In the genomic region with DNA sequence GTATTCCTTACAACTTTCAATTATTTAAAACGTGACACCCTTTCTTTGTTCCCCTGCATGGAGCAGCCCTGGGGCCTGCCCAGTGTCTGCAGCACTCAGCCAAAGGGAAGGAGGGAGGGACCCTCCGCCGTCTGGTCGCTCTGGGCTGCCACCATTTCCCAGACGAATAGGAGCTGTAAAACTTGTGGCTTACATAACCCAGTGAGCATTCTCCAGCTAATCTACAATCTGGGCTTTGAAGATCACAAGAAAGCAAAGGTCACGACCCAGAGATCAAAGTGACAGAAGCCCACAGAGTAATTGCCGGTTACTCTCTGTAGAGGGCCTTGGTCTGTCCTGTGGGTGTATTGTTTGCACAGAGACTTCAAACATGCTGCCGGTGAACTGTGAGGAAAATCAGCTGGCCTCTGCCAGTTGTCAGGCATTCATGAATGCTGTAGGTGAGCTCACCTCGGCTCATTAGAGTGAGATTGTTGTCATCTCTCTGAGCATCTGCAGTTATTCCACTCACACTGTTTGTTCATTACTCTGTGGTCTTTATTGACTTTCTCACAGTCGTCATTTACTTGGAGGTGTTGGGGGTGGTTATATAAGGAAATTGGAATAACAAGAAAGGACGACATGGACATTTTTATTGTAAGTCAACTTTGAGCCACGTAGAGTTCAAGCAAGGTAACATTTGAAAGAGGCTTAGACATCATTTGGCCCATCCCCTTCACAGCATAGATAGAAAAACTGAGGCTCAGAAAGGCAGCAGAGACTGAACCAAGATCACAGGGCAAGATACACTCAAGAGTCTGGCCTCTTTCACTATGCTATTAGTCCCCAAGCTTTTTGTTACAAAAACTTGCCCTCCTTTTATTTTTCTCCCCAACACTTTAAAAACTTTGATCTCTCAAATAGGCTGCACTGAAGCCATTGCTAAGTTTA, we compare ENCODE assay signal across 1 cellular context.
TF ChIP-seq lines count a peak whose summit lies in the region.

No MANE protein-coding gene starts in this region.

TF ChIP-seq in HepG2, 621 proteins besides CTCF, POLR2A, EP300 and RAD21 (continued from another document and continues in another):
- TF ChIP-seq, protein P1, sequence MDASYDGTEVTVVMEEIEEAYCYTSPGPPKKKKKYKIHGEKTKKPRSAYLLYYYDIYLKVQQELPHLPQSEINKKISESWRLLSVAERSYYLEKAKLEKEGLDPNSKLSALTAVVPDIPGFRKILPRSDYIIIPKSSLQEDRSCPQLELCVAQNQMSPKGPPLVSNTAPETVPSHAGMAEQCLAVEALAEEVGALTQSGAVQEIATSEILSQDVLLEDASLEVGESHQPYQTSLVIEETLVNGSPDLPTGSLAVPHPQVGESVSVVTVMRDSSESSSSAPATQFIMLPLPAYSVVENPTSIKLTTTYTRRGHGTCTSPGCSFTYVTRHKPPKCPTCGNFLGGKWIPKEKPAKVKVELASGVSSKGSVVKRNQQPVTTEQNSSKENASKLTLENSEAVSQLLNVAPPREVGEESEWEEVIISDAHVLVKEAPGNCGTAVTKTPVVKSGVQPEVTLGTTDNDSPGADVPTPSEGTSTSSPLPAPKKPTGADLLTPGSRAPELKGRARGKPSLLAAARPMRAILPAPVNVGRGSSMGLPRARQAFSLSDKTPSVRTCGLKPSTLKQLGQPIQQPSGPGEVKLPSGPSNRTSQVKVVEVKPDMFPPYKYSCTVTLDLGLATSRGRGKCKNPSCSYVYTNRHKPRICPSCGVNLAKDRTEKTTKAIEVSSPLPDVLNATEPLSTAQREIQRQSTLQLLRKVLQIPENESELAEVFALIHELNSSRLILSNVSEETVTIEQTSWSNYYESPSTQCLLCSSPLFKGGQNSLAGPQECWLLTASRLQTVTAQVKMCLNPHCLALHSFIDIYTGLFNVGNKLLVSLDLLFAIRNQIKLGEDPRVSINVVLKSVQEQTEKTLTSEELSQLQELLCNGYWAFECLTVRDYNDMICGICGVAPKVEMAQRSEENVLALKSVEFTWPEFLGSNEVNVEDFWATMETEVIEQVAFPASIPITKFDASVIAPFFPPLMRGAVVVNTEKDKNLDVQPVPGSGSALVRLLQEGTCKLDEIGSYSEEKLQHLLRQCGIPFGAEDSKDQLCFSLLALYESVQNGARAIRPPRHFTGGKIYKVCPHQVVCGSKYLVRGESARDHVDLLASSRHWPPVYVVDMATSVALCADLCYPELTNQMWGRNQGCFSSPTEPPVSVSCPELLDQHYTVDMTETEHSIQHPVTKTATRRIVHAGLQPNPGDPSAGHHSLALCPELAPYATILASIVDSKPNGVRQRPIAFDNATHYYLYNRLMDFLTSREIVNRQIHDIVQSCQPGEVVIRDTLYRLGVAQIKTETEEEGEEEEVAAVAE (CRISPR knock-in tag; IDR thresholded peaks at IDR 0.05; ENCODE audit: borderline replicate concordance): peak; percentile 85; the same call in 1 of the 2 replicates
- TF ChIP-seq, protein P2, sequence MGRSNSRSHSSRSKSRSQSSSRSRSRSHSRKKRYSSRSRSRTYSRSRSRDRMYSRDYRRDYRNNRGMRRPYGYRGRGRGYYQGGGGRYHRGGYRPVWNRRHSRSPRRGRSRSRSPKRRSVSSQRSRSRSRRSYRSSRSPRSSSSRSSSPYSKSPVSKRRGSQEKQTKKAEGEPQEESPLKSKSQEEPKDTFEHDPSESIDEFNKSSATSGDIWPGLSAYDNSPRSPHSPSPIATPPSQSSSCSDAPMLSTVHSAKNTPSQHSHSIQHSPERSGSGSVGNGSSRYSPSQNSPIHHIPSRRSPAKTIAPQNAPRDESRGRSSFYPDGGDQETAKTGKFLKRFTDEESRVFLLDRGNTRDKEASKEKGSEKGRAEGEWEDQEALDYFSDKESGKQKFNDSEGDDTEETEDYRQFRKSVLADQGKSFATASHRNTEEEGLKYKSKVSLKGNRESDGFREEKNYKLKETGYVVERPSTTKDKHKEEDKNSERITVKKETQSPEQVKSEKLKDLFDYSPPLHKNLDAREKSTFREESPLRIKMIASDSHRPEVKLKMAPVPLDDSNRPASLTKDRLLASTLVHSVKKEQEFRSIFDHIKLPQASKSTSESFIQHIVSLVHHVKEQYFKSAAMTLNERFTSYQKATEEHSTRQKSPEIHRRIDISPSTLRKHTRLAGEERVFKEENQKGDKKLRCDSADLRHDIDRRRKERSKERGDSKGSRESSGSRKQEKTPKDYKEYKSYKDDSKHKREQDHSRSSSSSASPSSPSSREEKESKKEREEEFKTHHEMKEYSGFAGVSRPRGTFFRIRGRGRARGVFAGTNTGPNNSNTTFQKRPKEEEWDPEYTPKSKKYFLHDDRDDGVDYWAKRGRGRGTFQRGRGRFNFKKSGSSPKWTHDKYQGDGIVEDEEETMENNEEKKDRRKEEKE (IDR thresholded peaks at IDR 0.05): no peak
- peak; percentile 100 for TF ChIP-seq RXRA (CRISPR knock-in tag; IDR thresholded peaks at IDR 0.05)
- TF ChIP-seq ZNF547 (CRISPR knock-in tag; IDR thresholded peaks at IDR 0.05): peak; percentile 58; the same call in 1 of the 2 replicates
- TF ChIP-seq KAT7 (CRISPR knock-in tag; IDR thresholded peaks at IDR 0.05; ENCODE audit: borderline replicate concordance): no peak
- peak; percentile 89 for TF ChIP-seq PPARG (CRISPR knock-in tag; conservative IDR thresholded peaks at IDR 0.05)
- TF ChIP-seq MBNL3 (CRISPR knock-in tag; conservative IDR thresholded peaks at IDR 0.05): no peak
- TF ChIP-seq RFX3 (CRISPR knock-in tag; IDR thresholded peaks at IDR 0.05): peak; percentile 7; the same call in 1 of the 2 replicates
- peak; percentile 89 for TF ChIP-seq HMG20B (CRISPR knock-in tag; conservative IDR thresholded peaks at IDR 0.05)
- TF ChIP-seq, protein P3, sequence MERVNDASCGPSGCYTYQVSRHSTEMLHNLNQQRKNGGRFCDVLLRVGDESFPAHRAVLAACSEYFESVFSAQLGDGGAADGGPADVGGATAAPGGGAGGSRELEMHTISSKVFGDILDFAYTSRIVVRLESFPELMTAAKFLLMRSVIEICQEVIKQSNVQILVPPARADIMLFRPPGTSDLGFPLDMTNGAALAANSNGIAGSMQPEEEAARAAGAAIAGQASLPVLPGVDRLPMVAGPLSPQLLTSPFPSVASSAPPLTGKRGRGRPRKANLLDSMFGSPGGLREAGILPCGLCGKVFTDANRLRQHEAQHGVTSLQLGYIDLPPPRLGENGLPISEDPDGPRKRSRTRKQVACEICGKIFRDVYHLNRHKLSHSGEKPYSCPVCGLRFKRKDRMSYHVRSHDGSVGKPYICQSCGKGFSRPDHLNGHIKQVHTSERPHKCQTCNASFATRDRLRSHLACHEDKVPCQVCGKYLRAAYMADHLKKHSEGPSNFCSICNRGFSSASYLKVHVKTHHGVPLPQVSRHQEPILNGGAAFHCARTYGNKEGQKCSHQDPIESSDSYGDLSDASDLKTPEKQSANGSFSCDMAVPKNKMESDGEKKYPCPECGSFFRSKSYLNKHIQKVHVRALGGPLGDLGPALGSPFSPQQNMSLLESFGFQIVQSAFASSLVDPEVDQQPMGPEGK (CRISPR knock-in tag; IDR thresholded peaks at IDR 0.05): peak; percentile 88
- TF ChIP-seq, protein P4, sequence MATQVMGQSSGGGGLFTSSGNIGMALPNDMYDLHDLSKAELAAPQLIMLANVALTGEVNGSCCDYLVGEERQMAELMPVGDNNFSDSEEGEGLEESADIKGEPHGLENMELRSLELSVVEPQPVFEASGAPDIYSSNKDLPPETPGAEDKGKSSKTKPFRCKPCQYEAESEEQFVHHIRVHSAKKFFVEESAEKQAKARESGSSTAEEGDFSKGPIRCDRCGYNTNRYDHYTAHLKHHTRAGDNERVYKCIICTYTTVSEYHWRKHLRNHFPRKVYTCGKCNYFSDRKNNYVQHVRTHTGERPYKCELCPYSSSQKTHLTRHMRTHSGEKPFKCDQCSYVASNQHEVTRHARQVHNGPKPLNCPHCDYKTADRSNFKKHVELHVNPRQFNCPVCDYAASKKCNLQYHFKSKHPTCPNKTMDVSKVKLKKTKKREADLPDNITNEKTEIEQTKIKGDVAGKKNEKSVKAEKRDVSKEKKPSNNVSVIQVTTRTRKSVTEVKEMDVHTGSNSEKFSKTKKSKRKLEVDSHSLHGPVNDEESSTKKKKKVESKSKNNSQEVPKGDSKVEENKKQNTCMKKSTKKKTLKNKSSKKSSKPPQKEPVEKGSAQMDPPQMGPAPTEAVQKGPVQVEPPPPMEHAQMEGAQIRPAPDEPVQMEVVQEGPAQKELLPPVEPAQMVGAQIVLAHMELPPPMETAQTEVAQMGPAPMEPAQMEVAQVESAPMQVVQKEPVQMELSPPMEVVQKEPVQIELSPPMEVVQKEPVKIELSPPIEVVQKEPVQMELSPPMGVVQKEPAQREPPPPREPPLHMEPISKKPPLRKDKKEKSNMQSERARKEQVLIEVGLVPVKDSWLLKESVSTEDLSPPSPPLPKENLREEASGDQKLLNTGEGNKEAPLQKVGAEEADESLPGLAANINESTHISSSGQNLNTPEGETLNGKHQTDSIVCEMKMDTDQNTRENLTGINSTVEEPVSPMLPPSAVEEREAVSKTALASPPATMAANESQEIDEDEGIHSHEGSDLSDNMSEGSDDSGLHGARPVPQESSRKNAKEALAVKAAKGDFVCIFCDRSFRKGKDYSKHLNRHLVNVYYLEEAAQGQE (IDR thresholded peaks at IDR 0.05; ENCODE audit: borderline replicate concordance in 1 of 2, low read depth in 1 of 2, low read length in 2 of 2): peak in 1 of 2 experiments; percentile 68; a peak in 1 of 4 replicates
- TF ChIP-seq ZNF224 (CRISPR knock-in tag; IDR thresholded peaks at IDR 0.05): no peak
- TF ChIP-seq, protein P5, sequence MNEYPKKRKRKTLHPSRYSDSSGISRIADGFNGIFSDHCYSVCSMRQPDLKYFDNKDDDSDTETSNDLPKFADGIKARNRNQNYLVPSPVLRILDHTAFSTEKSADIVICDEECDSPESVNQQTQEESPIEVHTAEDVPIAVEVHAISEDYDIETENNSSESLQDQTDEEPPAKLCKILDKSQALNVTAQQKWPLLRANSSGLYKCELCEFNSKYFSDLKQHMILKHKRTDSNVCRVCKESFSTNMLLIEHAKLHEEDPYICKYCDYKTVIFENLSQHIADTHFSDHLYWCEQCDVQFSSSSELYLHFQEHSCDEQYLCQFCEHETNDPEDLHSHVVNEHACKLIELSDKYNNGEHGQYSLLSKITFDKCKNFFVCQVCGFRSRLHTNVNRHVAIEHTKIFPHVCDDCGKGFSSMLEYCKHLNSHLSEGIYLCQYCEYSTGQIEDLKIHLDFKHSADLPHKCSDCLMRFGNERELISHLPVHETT (CRISPR knock-in tag; conservative IDR thresholded peaks at IDR 0.05): no peak; the same call in 1 of the 2 replicates
- TF ChIP-seq FOXP1 (IDR thresholded peaks at IDR 0.05): peak; percentile 71
- peak; percentile 93 for TF ChIP-seq FOXP1 (CRISPR knock-in tag; IDR thresholded peaks at IDR 0.05)
- TF ChIP-seq, protein P6, sequence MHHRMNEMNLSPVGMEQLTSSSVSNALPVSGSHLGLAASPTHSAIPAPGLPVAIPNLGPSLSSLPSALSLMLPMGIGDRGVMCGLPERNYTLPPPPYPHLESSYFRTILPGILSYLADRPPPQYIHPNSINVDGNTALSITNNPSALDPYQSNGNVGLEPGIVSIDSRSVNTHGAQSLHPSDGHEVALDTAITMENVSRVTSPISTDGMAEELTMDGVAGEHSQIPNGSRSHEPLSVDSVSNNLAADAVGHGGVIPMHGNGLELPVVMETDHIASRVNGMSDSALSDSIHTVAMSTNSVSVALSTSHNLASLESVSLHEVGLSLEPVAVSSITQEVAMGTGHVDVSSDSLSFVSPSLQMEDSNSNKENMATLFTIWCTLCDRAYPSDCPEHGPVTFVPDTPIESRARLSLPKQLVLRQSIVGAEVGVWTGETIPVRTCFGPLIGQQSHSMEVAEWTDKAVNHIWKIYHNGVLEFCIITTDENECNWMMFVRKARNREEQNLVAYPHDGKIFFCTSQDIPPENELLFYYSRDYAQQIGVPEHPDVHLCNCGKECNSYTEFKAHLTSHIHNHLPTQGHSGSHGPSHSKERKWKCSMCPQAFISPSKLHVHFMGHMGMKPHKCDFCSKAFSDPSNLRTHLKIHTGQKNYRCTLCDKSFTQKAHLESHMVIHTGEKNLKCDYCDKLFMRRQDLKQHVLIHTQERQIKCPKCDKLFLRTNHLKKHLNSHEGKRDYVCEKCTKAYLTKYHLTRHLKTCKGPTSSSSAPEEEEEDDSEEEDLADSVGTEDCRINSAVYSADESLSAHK (CRISPR knock-in tag; IDR thresholded peaks at IDR 0.05; ENCODE audit: borderline replicate concordance): no peak
- TF ChIP-seq ZNF816 (CRISPR knock-in tag; IDR thresholded peaks at IDR 0.05; ENCODE audit: borderline replicate concordance): peak; percentile 99
- TF ChIP-seq, protein P7, sequence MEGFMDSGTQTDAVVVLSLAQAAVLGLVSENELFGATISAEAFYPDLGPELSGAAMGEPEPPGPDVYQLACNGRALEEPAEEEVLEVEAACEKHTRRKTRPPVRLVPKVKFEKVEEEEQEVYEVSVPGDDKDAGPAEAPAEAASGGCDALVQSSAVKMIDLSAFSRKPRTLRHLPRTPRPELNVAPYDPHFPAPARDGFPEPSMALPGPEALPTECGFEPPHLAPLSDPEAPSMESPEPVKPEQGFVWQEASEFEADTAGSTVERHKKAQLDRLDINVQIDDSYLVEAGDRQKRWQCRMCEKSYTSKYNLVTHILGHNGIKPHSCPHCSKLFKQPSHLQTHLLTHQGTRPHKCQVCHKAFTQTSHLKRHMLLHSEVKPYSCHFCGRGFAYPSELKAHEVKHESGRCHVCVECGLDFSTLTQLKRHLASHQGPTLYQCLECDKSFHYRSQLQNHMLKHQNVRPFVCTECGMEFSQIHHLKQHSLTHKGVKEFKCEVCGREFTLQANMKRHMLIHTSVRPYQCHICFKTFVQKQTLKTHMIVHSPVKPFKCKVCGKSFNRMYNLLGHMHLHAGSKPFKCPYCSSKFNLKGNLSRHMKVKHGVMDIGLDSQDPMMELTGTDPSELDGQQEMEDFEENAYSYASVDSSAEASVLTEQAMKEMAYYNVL (CRISPR knock-in tag; IDR thresholded peaks at IDR 0.05; ENCODE audit: borderline replicate concordance): peak; percentile 96
- TF ChIP-seq CCDC6 (CRISPR knock-in tag; IDR thresholded peaks at IDR 0.05): peak; percentile 80
- no peak for TF ChIP-seq ZBTB8A (CRISPR knock-in tag; IDR thresholded peaks at IDR 0.05; ENCODE audit: borderline replicate concordance, low read depth)
- TF ChIP-seq, protein P8, sequence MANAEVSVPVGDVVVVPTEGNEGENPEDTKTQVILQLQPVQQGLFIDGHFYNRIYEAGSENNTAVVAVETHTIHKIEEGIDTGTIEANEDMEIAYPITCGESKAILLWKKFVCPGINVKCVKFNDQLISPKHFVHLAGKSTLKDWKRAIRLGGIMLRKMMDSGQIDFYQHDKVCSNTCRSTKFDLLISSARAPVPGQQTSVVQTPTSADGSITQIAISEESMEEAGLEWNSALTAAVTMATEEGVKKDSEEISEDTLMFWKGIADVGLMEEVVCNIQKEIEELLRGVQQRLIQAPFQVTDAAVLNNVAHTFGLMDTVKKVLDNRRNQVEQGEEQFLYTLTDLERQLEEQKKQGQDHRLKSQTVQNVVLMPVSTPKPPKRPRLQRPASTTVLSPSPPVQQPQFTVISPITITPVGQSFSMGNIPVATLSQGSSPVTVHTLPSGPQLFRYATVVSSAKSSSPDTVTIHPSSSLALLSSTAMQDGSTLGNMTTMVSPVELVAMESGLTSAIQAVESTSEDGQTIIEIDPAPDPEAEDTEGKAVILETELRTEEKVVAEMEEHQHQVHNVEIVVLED (CRISPR knock-in tag; IDR thresholded peaks at IDR 0.05; ENCODE audit: borderline replicate concordance): peak; percentile 46; the same call in 1 of the 2 replicates
- TF ChIP-seq ZFP36L1 (CRISPR knock-in tag; IDR thresholded peaks at IDR 0.05): peak; percentile 95
- no peak; the same call in 1 of the 2 replicates for TF ChIP-seq RORA (CRISPR knock-in tag; IDR thresholded peaks at IDR 0.05)
- peak; percentile 95 for TF ChIP-seq MEF2D (CRISPR knock-in tag; IDR thresholded peaks at IDR 0.05)
- peak; percentile 90 for TF ChIP-seq HOXA3 (CRISPR knock-in tag; IDR thresholded peaks at IDR 0.05)
- TF ChIP-seq FOXA1 (IDR thresholded peaks at IDR 0.05): peak; percentile 53; the same call in 1 of the 2 replicates
- peak; percentile 78 for TF ChIP-seq FOXA1 (CRISPR knock-in tag; IDR thresholded peaks at IDR 0.05)
- TF ChIP-seq TSC22D2 (CRISPR knock-in tag; IDR thresholded peaks at IDR 0.05; ENCODE audit: borderline replicate concordance): 0 out of 2 replicates have a peak, but pooled peaks have one; percentile 68
